ENCODE assay signal across 20 cellular contexts in genomic region chr3:59289836-59290235, GRCh38.
"Had no signal": no experiment of that assay in that cellular context is flagged by ENCODE, and none has a peak within 500 bp of the region (broad histone marks: within the 10 kb centered on the region; RNA-seq: fewer than 3 reads in every experiment).

No MANE protein-coding gene starts in this region.

- ATAC-seq: activated CD8-positive, alpha-beta T cell treated with anti-CD3 and anti-CD28 coated beads, Interleukin-2, amount 10 ng/mL, durations not matched to agents 7 days and 5 days; PC-3; T-helper 17 cell; WTC11 had no signal

- DNase-seq: activated CD4-positive, alpha-beta T cell treated with anti-CD3 and anti-CD28 coated beads for 48 hours; activated CD4-positive, alpha-beta T cell treated with anti-CD3 and anti-CD28 coated beads, Interleukin-2, amount 50 U/mL, for 4 hours; activated CD4-positive, CD25-positive, alpha-beta regulatory T cell treated with anti-CD3 and anti-CD28 coated beads, Interleukin-2, amount 50 U/mL, for 72 hours; activated CD8-positive, alpha-beta memory T cell treated with anti-CD3 and anti-CD28 coated beads, Interleukin-2, amount 50 U/mL, for 48 hours; activated CD8-positive, alpha-beta T cell treated with anti-CD3 and anti-CD28 coated beads, Interleukin-2, amount 10 ng/mL, durations not matched to agents 7 days and 5 days; activated naive CD4-positive, alpha-beta T cell treated with anti-CD3 and anti-CD28 coated beads, Interleukin-2, amount 50 U/mL, for 16 hours; activated naive CD8-positive, alpha-beta T cell treated with anti-CD3 and anti-CD28 coated beads, Interleukin-2, amount 10 ng/mL, durations not matched to agents 7 days and 5 days; activated T-cell treated with anti-CD3 and anti-CD28 coated beads, Interleukin-2, amount 50 U/mL, for 1 hour; adrenal gland; anterior cingulate cortex; MM.1S; NCI-H146; NCI-H2029 treated with DMSO at 0.1 percent for 48 hours; NCI-H226; NCI-H510A treated with DMSO at 0.1 percent for 48 hours; SHP77 treated with DMSO at 0.1 percent for 48 hours; T-helper 17 cell; T-helper 9 cell had no signal
